ENCODE assay signal across 8 cellular contexts in genomic region chr3:57556459-57557087, GRCh38. TPM values are rescaled to one million over a fixed set of nuclear protein-coding genes. Genes with fewer than 3 reads are reported as not detected.
A peak's percentile ranks its signal among the peaks of the same experiment; 100 is the strongest.
DNase-seq lines count a peak whose midpoint lies in the region; ATAC-seq and TF ChIP-seq lines count a peak whose summit lies in the region.

No MANE protein-coding gene starts in this region.

- peak; percentile 24 for ATAC-seq in GM21529 (IDR thresholded peaks at IDR 0.05; ENCODE audit: unreplicated experiment)

- H3K27me3 Mint-ChIP-seq in IgD-negative memory B cell (no peaks in the 10 kb centered on the region), osteocyte (ENCODE audit: unreplicated experiment) (no peaks in the 10 kb centered on the region)
- no peaks in the 10 kb centered on the region for H3K27me3 Mint-ChIP-seq in activated T-cell treated with anti-CD3 and anti-CD28 coated beads, Interleukin-2, amount 50 U/mL, for 24 hours

- H3K27ac Mint-ChIP-seq in IgD-negative memory B cell, result peak overlapping the region; percentile 87 to 99 (median 98)
- H3K27ac Mint-ChIP-seq in activated T-cell treated with anti-CD3 and anti-CD28 coated beads, Interleukin-2, amount 50 U/mL, for 24 hours, result peak overlapping the region; percentile 98
- H3K27ac Mint-ChIP-seq in osteocyte (ENCODE audit: unreplicated experiment), result peak overlapping the region; percentile 98

- H3K4me3 ChIP-seq in fibroblast of villous mesenchyme (ENCODE audit: low read depth, low read length), result peak overlapping the region; percentile 89

- H3K4me1 Mint-ChIP-seq in IgD-negative memory B cell (peaks cover 23 to 40% (median 32%) of the 10 kb centered on the region in 3 donors), osteocyte (ENCODE audit: unreplicated experiment) (peaks cover 33% of the 10 kb centered on the region)
- H3K4me1 Mint-ChIP-seq in activated T-cell treated with anti-CD3 and anti-CD28 coated beads, Interleukin-2, amount 50 U/mL, for 24 hours (ENCODE audit: low read depth), result peaks cover 43% of the 10 kb centered on the region

- H3K36me3 Mint-ChIP-seq in IgD-negative memory B cell (peaks cover 2% of the 10 kb centered on the region), osteocyte (ENCODE audit: unreplicated experiment) (peaks cover 14% of the 10 kb centered on the region)
- peaks cover 53% of the 10 kb centered on the region for H3K36me3 Mint-ChIP-seq in activated T-cell treated with anti-CD3 and anti-CD28 coated beads, Interleukin-2, amount 50 U/mL, for 24 hours (ENCODE audit: low read depth)

- peak; percentile 44 for DNase-seq in GM03348 (ENCODE audit: low spot score)
- DNase-seq in activated T-cell treated with anti-CD3 and anti-CD28 coated beads, Interleukin-2, amount 50 U/mL, for 24 hours, result no peak
- peak; percentile 39 for DNase-seq in fibroblast of villous mesenchyme (ENCODE audit: low read depth)
- no peak for DNase-seq in osteocyte (ENCODE audit: extremely low spot score, unreplicated experiment)
- DNase-seq in GF-D8 (lab: John Stamatoyannopoulos, UW), result no peak
- DNase-seq in NCI-H1436 treated with DMSO at 0.1 percent for 48 hours (lab: John Stamatoyannopoulos, UW), result no peak

- H3K9me3 Mint-ChIP-seq in IgD-negative memory B cell (no peaks in the 10 kb centered on the region), osteocyte (ENCODE audit: unreplicated experiment) (no peaks in the 10 kb centered on the region)
- H3K9me3 Mint-ChIP-seq in activated T-cell treated with anti-CD3 and anti-CD28 coated beads, Interleukin-2, amount 50 U/mL, for 24 hours, result no peaks in the 10 kb centered on the region

- peak overlapping the region; percentile 87 to 96 (median 96) for H3K4me3 Mint-ChIP-seq in IgD-negative memory B cell
- peak overlapping the region; percentile 97 for H3K4me3 Mint-ChIP-seq in activated T-cell treated with anti-CD3 and anti-CD28 coated beads, Interleukin-2, amount 50 U/mL, for 24 hours
- peak overlapping the region; percentile 89 for H3K4me3 Mint-ChIP-seq in osteocyte (ENCODE audit: unreplicated experiment)

- TF ChIP-seq CTCF in fibroblast of villous mesenchyme (IDR thresholded peaks at IDR 0.05; ENCODE audit: insufficient read depth, low read depth, low read length), result no peak
- no peak for TF ChIP-seq CTCF in osteocyte (IDR thresholded peaks at IDR 0.05)

RNA-seq across cellular contexts. Expression of gene PDE12, which starts 0.5 kb away (rescaled TPM):
- polyA plus RNA-seq in IgD-negative memory B cell, result 14.7 TPM
- total RNA-seq in fibroblast of villous mesenchyme (19.0 and 25.0 TPM in 2 replicates), osteocyte (15.3 and 15.8 TPM in 2 replicates)

RNA-seq across cellular contexts. Expression of gene DNAH12, which starts 12.4 kb away (rescaled TPM):
- polyA plus RNA-seq in IgD-negative memory B cell, result not detected
- total RNA-seq in fibroblast of villous mesenchyme (under 0.01 TPM in 2 replicates), osteocyte (0.05 and 0.08 TPM in 2 replicates)

RNA-seq across cellular contexts. Expression of gene ARF4, which starts 40.6 kb away (rescaled TPM):
- 114 TPM for polyA plus RNA-seq in IgD-negative memory B cell
- 365 and 531 TPM in 2 replicates for total RNA-seq in fibroblast of villous mesenchyme
- total RNA-seq in osteocyte, result 250 and 252 TPM in 2 replicates

Comparison
In these comparisons a context has a peak if more than half of its experiments do, and no peak if none do; other contexts are left out.
1. DNase-seq: peak in GM03348 (single experiment) and fibroblast of villous mesenchyme (single experiment); none in activated T-cell treated with anti-CD3 and anti-CD28 coated beads, Interleukin-2, amount 50 U/mL, for 24 hours (single experiment), osteocyte (single experiment), GF-D8 (single experiment) and NCI-H1436 treated with DMSO at 0.1 percent for 48 hours (single experiment).
2. Peak in every context shown above with its lines, with median percentiles within 50 percentile points of each other: H3K27ac Mint-ChIP-seq and H3K4me3 Mint-ChIP-seq.